In genomic region chr6:31005249-31006020, GRCh38 we compare ENCODE assay signal across 1 cellular context.
TF ChIP-seq lines count a peak whose summit lies in the region.

No MANE protein-coding gene starts in this region.

TF ChIP-seq in H1, 55 proteins besides CTCF, POLR2A, EP300 and RAD21 (continued from another document):
- TF ChIP-seq JUN (IDR thresholded peaks at IDR 0.05; ENCODE audit: low read depth, low read length) (no peak), E2F6 (IDR thresholded peaks at IDR 0.05) (no peak), SP2 (IDR thresholded peaks at IDR 0.05; ENCODE audit: low read length) (no peak)
TF ChIP-seq in H1: peak in this region for 0.
